In genomic region chr20:4880051-4880450, GRCh38 we compare ENCODE assay signal across 1 cellular context.
TF ChIP-seq lines count a peak whose summit lies in the region.

No MANE protein-coding gene starts in this region.

TF ChIP-seq in HepG2, 621 proteins besides CTCF, POLR2A, EP300 and RAD21 (continued from another document):
- no peak for TF ChIP-seq CEBPZ (IDR thresholded peaks at IDR 0.05; ENCODE audit: low read length)
- TF ChIP-seq FOXP4 (CRISPR knock-in tag; IDR thresholded peaks at IDR 0.05), result no peak
- TF ChIP-seq ZNF326 (CRISPR knock-in tag; IDR thresholded peaks at IDR 0.05; ENCODE audit: borderline replicate concordance), result no peak
- TF ChIP-seq SSRP1 (CRISPR knock-in tag; IDR thresholded peaks at IDR 0.05), result no peak
- TF ChIP-seq SUZ12 (IDR thresholded peaks at IDR 0.05; ENCODE audit: low read depth, low read length), result no peak
- no peak for TF ChIP-seq NFE2 (CRISPR knock-in tag; IDR thresholded peaks at IDR 0.05)
- TF ChIP-seq ATRX (CRISPR knock-in tag; IDR thresholded peaks at IDR 0.05; ENCODE audit: borderline replicate concordance), result no peak
